9 cellular contexts compared by ENCODE assay signal in the genomic region with DNA sequence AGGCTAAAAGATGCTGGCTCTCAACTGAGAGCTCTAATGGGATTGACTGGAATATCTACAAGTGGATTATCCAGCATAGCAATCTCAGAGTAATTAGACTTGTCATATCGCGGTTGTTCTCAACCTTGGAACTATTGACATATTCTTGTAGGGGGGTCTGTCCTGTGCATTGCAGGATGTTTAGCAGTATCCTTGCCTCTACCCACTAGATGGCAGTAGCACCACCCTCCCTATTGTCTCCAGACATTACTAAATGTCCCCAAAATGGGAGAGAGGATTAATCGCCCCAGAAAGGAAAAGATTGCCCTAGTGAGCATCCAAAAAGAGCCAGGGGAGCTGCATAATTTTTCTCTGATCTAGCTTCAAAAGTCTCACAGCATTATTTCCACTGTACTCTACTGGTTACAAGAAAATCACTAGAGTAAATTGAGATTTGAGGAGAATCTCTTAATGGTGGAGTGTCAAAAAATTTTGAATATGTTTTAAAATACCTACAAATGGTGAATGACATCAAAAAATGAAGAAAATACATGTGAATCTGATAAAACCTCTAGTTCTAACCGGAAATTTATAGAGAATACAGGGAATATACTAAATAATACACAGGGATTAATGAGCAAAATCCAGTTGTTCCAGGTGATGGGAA.
DNase-seq lines count a peak whose midpoint lies in the region; FAIRE-seq and TF ChIP-seq lines count a peak whose summit lies in the region.
"Had no signal": no experiment of that assay in that cellular context is flagged by ENCODE, and none has a peak within 500 bp of the region (broad histone marks: within the 10 kb centered on the region; RNA-seq: fewer than 3 reads in every experiment).

No MANE protein-coding gene starts in this region.

- no peaks in the 10 kb centered on the region for H3K9me3 Mint-ChIP-seq in HFFc6
- H3K9me3 Mint-ChIP-seq: T-helper 1 cell treated with Interleukin-12 subunit alpha and Interleukin-12 subunit beta and Interleukin-4 antibody, amounts not matched to agents 30 μg/mL and 1 μg/mL, for 36 hours had no signal

- H3K4me1 Mint-ChIP-seq in HFFc6 (ENCODE audit: low read depth), result peaks cover 5% of the 10 kb centered on the region; the same call in 1 of the 2 replicates

- no peak overlapping the region for H3K27ac Mint-ChIP-seq in HFFc6
- H3K27ac Mint-ChIP-seq: T-helper 1 cell treated with Interleukin-12 subunit alpha and Interleukin-12 subunit beta and Interleukin-4 antibody, amounts not matched to agents 30 μg/mL and 1 μg/mL, for 36 hours had no signal

- TF ChIP-seq CTCF in GM12875 (IDR thresholded peaks at IDR 0.05; ENCODE audit: borderline replicate concordance, insufficient read depth, low read depth, low read length) (peak; percentile 77), HFFc6 (IDR thresholded peaks at IDR 0.05) (peak; percentile 88), LNCAP (IDR thresholded peaks at IDR 0.05) (peak; percentile 85), kidney (IDR thresholded peaks at IDR 0.05; ENCODE audit: borderline replicate concordance, extremely low read depth, insufficient read depth) (peak; percentile 48)

- intact Hi-C loops in kidney (cut with DNase I), result no loop called here

- no peaks in the 10 kb centered on the region for H3K36me3 Mint-ChIP-seq in HFFc6 (ENCODE audit: low read depth)

- H3K4me3 Mint-ChIP-seq in HFFc6, result no peak overlapping the region
- H3K4me3 Mint-ChIP-seq: T-helper 1 cell treated with Interleukin-12 subunit alpha and Interleukin-12 subunit beta and Interleukin-4 antibody, amounts not matched to agents 30 μg/mL and 1 μg/mL, for 36 hours had no signal

- H3K27ac ChIP-seq in kidney (ENCODE audit: low read depth in 2 of 2, low read length in 2 of 2), result no peak overlapping the region

- no peaks in the 10 kb centered on the region for H3K4me1 ChIP-seq in adipocyte (ENCODE audit: control insufficient read depth, insufficient read depth, low read length)
- no peaks in the 10 kb centered on the region for H3K4me1 ChIP-seq in kidney (ENCODE audit: control insufficient read depth in 1 of 2, insufficient read depth in 1 of 2, low read depth in 1 of 2, low read length in 2 of 2)

- no peak for FAIRE-seq in kidney (lab: Jason Lieb, UNC)

- H3K9me3 ChIP-seq in adipocyte (ENCODE audit: control insufficient read depth, low read length) (no peaks in the 10 kb centered on the region), kidney (ENCODE audit: control insufficient read depth in 1 of 2, low read length in 2 of 2) (no peaks in the 10 kb centered on the region)

- DNase-seq in AG08395 (ENCODE audit: low spot score) (peak; percentile 54), HFFc6 (peak; percentile 46), adipocyte (ENCODE audit: low read depth) (peak; percentile 84), kidney (no peak), cerebellar nuclear complex (lab: John Stamatoyannopoulos, UW) (no peak)
- no peak for DNase-seq in stimulated activated CD4-positive, alpha-beta T cell treated with anti-CD3 and anti-CD28 coated beads, Interleukin-4, amount 100 ng/mL, for 4 hours

- H3K4me3 ChIP-seq in GM12875 (ENCODE audit: low read depth, low read length) (no peak overlapping the region), adipocyte (ENCODE audit: low read length) (no peak overlapping the region), kidney (ENCODE audit: low read length in 2 of 2) (no peak overlapping the region)

- H3K27me3 Mint-ChIP-seq in HFFc6 (ENCODE audit: insufficient read depth), result no peaks in the 10 kb centered on the region; the same call in 1 of the 2 replicates

- H3K36me3 ChIP-seq in adipocyte (ENCODE audit: control insufficient read depth, insufficient read depth, low read length, severe bottlenecking) (no peaks in the 10 kb centered on the region), kidney (ENCODE audit: control insufficient read depth in 1 of 2, insufficient read depth in 2 of 2, low read length in 2 of 2) (no peaks in the 10 kb centered on the region)

- H3K27me3 ChIP-seq in adipocyte (replicated peaks; ENCODE audit: control insufficient read depth, insufficient read depth, low read length), result no peaks in the 10 kb centered on the region

- H3K9ac ChIP-seq in adipocyte (ENCODE audit: low read length), result no peak overlapping the region
- H3K9ac ChIP-seq in kidney (ENCODE audit: low read length in 2 of 2), result no peak overlapping the region

Comparison
In these comparisons a context has a peak if more than half of its experiments do, and no peak if none do; other contexts are left out.
1. DNase-seq: peak in AG08395 (single experiment), HFFc6 (single experiment) and adipocyte (single experiment); none in kidney (single experiment), cerebellar nuclear complex (0 of 2) and stimulated activated CD4-positive, alpha-beta T cell treated with anti-CD3 and anti-CD28 coated beads, Interleukin-4, amount 100 ng/mL, for 4 hours (0 of 2).
2. Peak in every context shown above with its lines, with median percentiles within 50 percentile points of each other: CTCF ChIP-seq.